ENCODE assay signal across 17 cellular contexts in genomic region chr2:147934881-147935280, GRCh38.
DNase-seq lines count a peak whose midpoint lies in the region; ATAC-seq and TF ChIP-seq lines count a peak whose summit lies in the region.
"Had no signal": no experiment of that assay in that cellular context is flagged by ENCODE, and none has a peak within 500 bp of the region (broad histone marks: within the 10 kb centered on the region; RNA-seq: fewer than 3 reads in every experiment).

No MANE protein-coding gene starts in this region.

- H2AK5ac ChIP-seq in IMR-90 (ENCODE audit: low read depth, low read length) = no peak overlapping the region

- DNase-seq in IMR-90 (peak; percentile 17), cerebellar cortex (ENCODE audit: low spot score) (peak; percentile 14), fibroblast of the aortic adventitia (ENCODE audit: low read depth) (peak; percentile 23), renal cortical epithelial cell (ENCODE audit: low read depth) (peak; percentile 68), islet precursor cell (no peak), left ventricle myocardium superior (no peak)
- DNase-seq: BE2C; CD8-positive, alpha-beta T cell; COR-L47; GOT3; KBM-7 had no signal

- H3K18ac ChIP-seq in IMR-90 (ENCODE audit: low read depth, low read length) = no peak overlapping the region

- no peak for TF ChIP-seq CTCF in IMR-90 (conservative IDR thresholded peaks at IDR 0.05; ENCODE audit: low read depth, low read length)
- TF ChIP-seq CTCF in fibroblast of the aortic adventitia (IDR thresholded peaks at IDR 0.05; ENCODE audit: insufficient read depth, low read length) = no peak

- intact Hi-C loops in IMR-90 (cut with micrococcal nuclease) = no loop called here
- intact Hi-C loops in left ventricle myocardium superior (cut with micrococcal nuclease) = loop anchor here (10.0 kb wide), 1 partner anchor 570 kb away; no protein-coding TSS in a partner anchor

- POLR2A ChIA-PET in IMR-90 (lab: Charles Lee; ENCODE audit: unreplicated experiment) = no interaction called here

- H2BK120ac ChIP-seq in IMR-90 (ENCODE audit: low read depth, low read length) = no peak overlapping the region

- H3K36me3 ChIP-seq in IMR-90 (ENCODE audit: control insufficient read depth, insufficient read depth, low read length) = peaks cover 2% of the 10 kb centered on the region; the same call in 1 of the 2 replicates

- H3K4me3 ChIP-seq in IMR-90 (ENCODE audit: insufficient read depth, low read depth, low read length) = no peak overlapping the region
- H3K4me3 ChIP-seq in fibroblast of the aortic adventitia (ENCODE audit: low read depth, low read length) = no peak overlapping the region
- H3K4me3 ChIP-seq: A549, GM12878, HAP-1 had no signal

- no peak for TF ChIP-seq POLR2A in IMR-90 (IDR thresholded peaks at IDR 0.05; ENCODE audit: low read depth, low read length)

- no peak overlapping the region for H3K56ac ChIP-seq in IMR-90 (ENCODE audit: extremely low read depth, insufficient read depth, low read length)

- no peak overlapping the region for H4K91ac ChIP-seq in IMR-90 (ENCODE audit: insufficient read depth, low read depth, low read length)

- H4K8ac ChIP-seq in IMR-90 (ENCODE audit: low read depth in 2 of 2, low read length in 2 of 2) = no peak overlapping the region

- H3K27ac ChIP-seq in IMR-90 (ENCODE audit: insufficient read depth, low read length) = no peak overlapping the region
- H3K27ac ChIP-seq: A549, C4-2B, HL-60 had no signal

- no peaks in the 10 kb centered on the region for H3K4me1 ChIP-seq in IMR-90 (ENCODE audit: control insufficient read depth, insufficient read depth, low read length)
- H3K4me1 ChIP-seq: BE2C, HAP-1 had no signal

- H3K9ac ChIP-seq in IMR-90 (ENCODE audit: low read depth, low read length) = no peak overlapping the region

- no TSS peak for BruUV-seq in IMR-90 (replicated peaks; lab: Mats Ljungman, UMichigan)

- H2BK20ac ChIP-seq in IMR-90 (ENCODE audit: low read depth, low read length) = no peak overlapping the region

- no peak overlapping the region for H2AFZ ChIP-seq in IMR-90 (replicated peaks; ENCODE audit: low read length, poor library complexity)

- no peak; the same call in 1 of the 2 replicates for ATAC-seq in IMR-90 (ENCODE audit: low read depth)
- ATAC-seq in left ventricle myocardium superior = no peak
- ATAC-seq in GM18502 (IDR thresholded peaks at IDR 0.05; ENCODE audit: poor library complexity, unreplicated experiment) = no peak
- ATAC-seq: A549; CD8-positive, alpha-beta T cell; GM12878 had no signal

- no peak overlapping the region for H3K14ac ChIP-seq in IMR-90 (replicated peaks; ENCODE audit: low read depth, low read length)

- H3K23ac ChIP-seq in IMR-90 (ENCODE audit: low read depth, low read length) = no peak overlapping the region

- no peak overlapping the region for H3K4me2 ChIP-seq in IMR-90 (ENCODE audit: low read depth, low read length)
- H3K4me2 ChIP-seq: A549 had no signal

- no peaks in the 10 kb centered on the region for H3K9me1 ChIP-seq in IMR-90 (ENCODE audit: insufficient read depth, low read length)

- H4K5ac ChIP-seq in IMR-90 (ENCODE audit: low read depth, low read length) = no peak overlapping the region

- no peak overlapping the region for H3K4ac ChIP-seq in IMR-90 (ENCODE audit: low read depth, low read length)

- no peak overlapping the region for H2AK9ac ChIP-seq in IMR-90 (replicated peaks; ENCODE audit: low read depth, low read length, poor library complexity)

- H3K9me3 ChIP-seq in IMR-90 (ENCODE audit: control insufficient read depth, insufficient read depth, low read length) = no peaks in the 10 kb centered on the region
- H3K9me3 ChIP-seq: A549, BE2C, HAP-1 had no signal

- H2BK5ac ChIP-seq in IMR-90 (ENCODE audit: low read depth, low read length, poor library complexity, severe bottlenecking) = no peak overlapping the region

- H3K79me1 ChIP-seq in IMR-90 (ENCODE audit: low read depth in 1 of 2, low read length in 2 of 2) = no peaks in the 10 kb centered on the region

- dilution Hi-C loops in IMR-90 (cut with HindIII; ENCODE audit: low sequenced_read_pairs, unreplicated experiment) = no loop called here

- CTCF ChIA-PET in IMR-90 (lab: Yijun Ruan, JAX) = no interaction called here

- no peaks in the 10 kb centered on the region for H4K20me1 ChIP-seq in IMR-90 (ENCODE audit: insufficient read depth, low read length)

- TF ChIP-seq RAD21 in IMR-90 (IDR thresholded peaks at IDR 0.05; ENCODE audit: low read length) = no peak

- H2BK15ac ChIP-seq in IMR-90 (ENCODE audit: low read depth, low read length) = no peak overlapping the region

- no peaks in the 10 kb centered on the region for H3K27me3 ChIP-seq in IMR-90 (ENCODE audit: control insufficient read depth, insufficient read depth, low read length)
- H3K27me3 ChIP-seq: BE2C had no signal

- in situ Hi-C loops in IMR-90 (cut with MboI; ENCODE audit: low sequenced_read_pairs) = no loop called here

TF ChIP-seq in IMR-90, 13 proteins besides CTCF, POLR2A, EP300 and RAD21:
- TF ChIP-seq MAFK (IDR thresholded peaks at IDR 0.05; ENCODE audit: low read depth, low read length) = no peak
- no peak for TF ChIP-seq CHD1 (IDR thresholded peaks at IDR 0.05; ENCODE audit: low read depth, low read length)
- no peak for TF ChIP-seq FOS (IDR thresholded peaks at IDR 0.05; ENCODE audit: low read depth, low read length)
- no peak for TF ChIP-seq BHLHE40 (IDR thresholded peaks at IDR 0.05; ENCODE audit: low read depth, low read length)
- no peak for TF ChIP-seq CEBPB (IDR thresholded peaks at IDR 0.05; ENCODE audit: low read depth, low read length)
- TF ChIP-seq RCOR1 (IDR thresholded peaks at IDR 0.05; ENCODE audit: insufficient replicate concordance, low read length) = no peak
- no peak for TF ChIP-seq ELK1 (IDR thresholded peaks at IDR 0.05; ENCODE audit: borderline replicate concordance, low read depth, low read length)
- no peak for TF ChIP-seq NFE2L2 (IDR thresholded peaks at IDR 0.05; ENCODE audit: low read depth, low read length)
- no peak for TF ChIP-seq MAZ (IDR thresholded peaks at IDR 0.05; ENCODE audit: borderline replicate concordance, low read depth, low read length)
- no peak for TF ChIP-seq MXI1 (IDR thresholded peaks at IDR 0.05; ENCODE audit: borderline replicate concordance, low read depth, low read length)
- TF ChIP-seq USF2 (IDR thresholded peaks at IDR 0.05; ENCODE audit: low read depth, low read length) = no peak
- no peak for TF ChIP-seq RFX5 (IDR thresholded peaks at IDR 0.05; ENCODE audit: low read depth, low read length)

Comparison
In these comparisons a context has a peak if more than half of its experiments do, and no peak if none do; other contexts are left out.
1. DNase-seq: peak in IMR-90 (single experiment), cerebellar cortex (single experiment), fibroblast of the aortic adventitia (single experiment) and renal cortical epithelial cell (single experiment); none in islet precursor cell (single experiment) and left ventricle myocardium superior (single experiment).